In the genomic region with DNA sequence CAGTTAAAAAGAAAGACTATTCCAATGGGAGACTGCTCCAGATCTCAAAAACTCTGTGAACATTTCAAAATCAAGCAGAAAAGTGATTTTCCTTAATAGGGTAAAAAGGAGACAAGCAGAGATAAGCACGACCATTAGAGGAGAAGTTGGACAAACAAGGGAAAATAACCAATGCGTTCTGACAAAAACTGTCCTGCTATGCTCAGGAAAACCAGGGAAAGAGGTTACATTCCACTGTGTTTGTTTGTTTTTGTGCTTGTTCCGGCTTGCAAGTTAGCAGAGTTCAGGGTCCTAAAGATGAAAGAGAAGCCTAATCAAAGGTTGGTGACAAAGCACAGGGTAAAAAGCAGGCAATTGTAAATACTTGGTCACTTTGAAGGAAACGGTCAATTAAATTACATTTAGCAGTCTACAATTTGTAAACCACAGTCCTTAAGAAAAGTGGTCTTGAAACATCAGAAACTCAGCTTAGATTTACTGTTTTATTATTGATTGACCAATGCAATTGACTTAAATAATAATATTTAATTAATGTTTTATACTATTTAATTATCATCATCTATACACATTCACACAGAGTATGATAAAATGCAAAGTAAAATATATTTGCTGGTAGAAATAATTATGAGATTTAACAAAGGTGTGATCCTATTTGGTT, we compare ENCODE assay signal across 1 cellular context.
TF ChIP-seq lines count a peak whose summit lies in the region.

No MANE protein-coding gene starts in this region.

TF ChIP-seq in HepG2, 621 proteins besides CTCF, POLR2A, EP300 and RAD21 (continued from another document and continues in another):
- TF ChIP-seq ZHX1 (CRISPR knock-in tag; IDR thresholded peaks at IDR 0.05; ENCODE audit: low read depth) (no peak), ZNF878 (CRISPR knock-in tag; IDR thresholded peaks at IDR 0.05) (no peak), HES4 (CRISPR knock-in tag; IDR thresholded peaks at IDR 0.05; ENCODE audit: borderline replicate concordance) (no peak), TSC22D2 (CRISPR knock-in tag; IDR thresholded peaks at IDR 0.05; ENCODE audit: borderline replicate concordance) (no peak), MYPOP (CRISPR knock-in tag; IDR thresholded peaks at IDR 0.05) (no peak), ZNF614 (CRISPR knock-in tag; IDR thresholded peaks at IDR 0.05; ENCODE audit: borderline replicate concordance) (no peak), HOXA9 (CRISPR knock-in tag; IDR thresholded peaks at IDR 0.05; ENCODE audit: borderline replicate concordance) (no peak), TBP (CRISPR knock-in tag; IDR thresholded peaks at IDR 0.05) (no peak), ZNF570 (CRISPR knock-in tag; IDR thresholded peaks at IDR 0.05; ENCODE audit: borderline replicate concordance) (no peak), ZNF329 (CRISPR knock-in tag; IDR thresholded peaks at IDR 0.05; ENCODE audit: low read depth) (no peak), ZNF382 (CRISPR knock-in tag; IDR thresholded peaks at IDR 0.05; ENCODE audit: borderline replicate concordance) (no peak), ZBTB34 (CRISPR knock-in tag; IDR thresholded peaks at IDR 0.05) (no peak), RELA (CRISPR knock-in tag; IDR thresholded peaks at IDR 0.05) (no peak), ZNF17 (CRISPR knock-in tag; IDR thresholded peaks at IDR 0.05) (no peak), ATF7-NPFF (CRISPR knock-in tag; IDR thresholded peaks at IDR 0.05; ENCODE audit: low read depth) (no peak), ZNF672 (CRISPR knock-in tag; IDR thresholded peaks at IDR 0.05) (no peak), NFKB2 (CRISPR knock-in tag; IDR thresholded peaks at IDR 0.05; ENCODE audit: borderline replicate concordance) (no peak), ZNF550 (CRISPR knock-in tag; IDR thresholded peaks at IDR 0.05; ENCODE audit: borderline replicate concordance) (no peak), GFI1 (CRISPR knock-in tag; IDR thresholded peaks at IDR 0.05; ENCODE audit: borderline replicate concordance) (peak; percentile 64; the same call in 1 of the 2 replicates), GABPA (IDR thresholded peaks at IDR 0.05; ENCODE audit: low read depth, low read length) (no peak), GABPA (CRISPR knock-in tag; IDR thresholded peaks at IDR 0.05; ENCODE audit: low read depth) (peak; percentile 34; the same call in 1 of the 2 replicates), HIVEP1 (CRISPR knock-in tag; IDR thresholded peaks at IDR 0.05) (no peak), E2F5 (CRISPR knock-in tag; conservative IDR thresholded peaks at IDR 0.05) (no peak), SMAD9 (CRISPR knock-in tag; IDR thresholded peaks at IDR 0.05) (no peak), ARID2 (CRISPR knock-in tag; IDR thresholded peaks at IDR 0.05; ENCODE audit: borderline replicate concordance) (no peak), ZNF547 (CRISPR knock-in tag; IDR thresholded peaks at IDR 0.05) (no peak), MXI1 (IDR thresholded peaks at IDR 0.05; ENCODE audit: borderline replicate concordance, low read depth, low read length) (no peak), ZNF773 (CRISPR knock-in tag; IDR thresholded peaks at IDR 0.05; ENCODE audit: borderline replicate concordance) (no peak), AHR (CRISPR knock-in tag; IDR thresholded peaks at IDR 0.05) (no peak)
- TF ChIP-seq, protein P1, sequence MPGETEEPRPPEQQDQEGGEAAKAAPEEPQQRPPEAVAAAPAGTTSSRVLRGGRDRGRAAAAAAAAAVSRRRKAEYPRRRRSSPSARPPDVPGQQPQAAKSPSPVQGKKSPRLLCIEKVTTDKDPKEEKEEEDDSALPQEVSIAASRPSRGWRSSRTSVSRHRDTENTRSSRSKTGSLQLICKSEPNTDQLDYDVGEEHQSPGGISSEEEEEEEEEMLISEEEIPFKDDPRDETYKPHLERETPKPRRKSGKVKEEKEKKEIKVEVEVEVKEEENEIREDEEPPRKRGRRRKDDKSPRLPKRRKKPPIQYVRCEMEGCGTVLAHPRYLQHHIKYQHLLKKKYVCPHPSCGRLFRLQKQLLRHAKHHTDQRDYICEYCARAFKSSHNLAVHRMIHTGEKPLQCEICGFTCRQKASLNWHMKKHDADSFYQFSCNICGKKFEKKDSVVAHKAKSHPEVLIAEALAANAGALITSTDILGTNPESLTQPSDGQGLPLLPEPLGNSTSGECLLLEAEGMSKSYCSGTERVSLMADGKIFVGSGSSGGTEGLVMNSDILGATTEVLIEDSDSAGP (CRISPR knock-in tag; IDR thresholded peaks at IDR 0.05; ENCODE audit: borderline replicate concordance) = no peak
- TF ChIP-seq, protein P2, sequence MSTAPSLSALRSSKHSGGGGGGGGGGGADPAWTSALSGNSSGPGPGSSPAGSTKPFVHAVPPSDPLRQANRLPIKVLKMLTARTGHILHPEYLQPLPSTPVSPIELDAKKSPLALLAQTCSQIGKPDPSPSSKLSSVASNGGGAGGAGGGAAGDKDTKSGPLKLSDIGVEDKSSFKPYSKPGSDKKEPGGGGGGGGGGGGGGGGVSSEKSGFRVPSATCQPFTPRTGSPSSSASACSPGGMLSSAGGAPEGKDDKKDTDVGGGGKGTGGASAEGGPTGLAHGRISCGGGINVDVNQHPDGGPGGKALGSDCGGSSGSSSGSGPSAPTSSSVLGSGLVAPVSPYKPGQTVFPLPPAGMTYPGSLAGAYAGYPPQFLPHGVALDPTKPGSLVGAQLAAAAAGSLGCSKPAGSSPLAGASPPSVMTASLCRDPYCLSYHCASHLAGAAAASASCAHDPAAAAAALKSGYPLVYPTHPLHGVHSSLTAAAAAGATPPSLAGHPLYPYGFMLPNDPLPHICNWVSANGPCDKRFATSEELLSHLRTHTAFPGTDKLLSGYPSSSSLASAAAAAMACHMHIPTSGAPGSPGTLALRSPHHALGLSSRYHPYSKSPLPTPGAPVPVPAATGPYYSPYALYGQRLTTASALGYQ (CRISPR knock-in tag; IDR thresholded peaks at IDR 0.05) = peak; percentile 89; the same call in 1 of the 2 replicates
- TF ChIP-seq, protein P3, sequence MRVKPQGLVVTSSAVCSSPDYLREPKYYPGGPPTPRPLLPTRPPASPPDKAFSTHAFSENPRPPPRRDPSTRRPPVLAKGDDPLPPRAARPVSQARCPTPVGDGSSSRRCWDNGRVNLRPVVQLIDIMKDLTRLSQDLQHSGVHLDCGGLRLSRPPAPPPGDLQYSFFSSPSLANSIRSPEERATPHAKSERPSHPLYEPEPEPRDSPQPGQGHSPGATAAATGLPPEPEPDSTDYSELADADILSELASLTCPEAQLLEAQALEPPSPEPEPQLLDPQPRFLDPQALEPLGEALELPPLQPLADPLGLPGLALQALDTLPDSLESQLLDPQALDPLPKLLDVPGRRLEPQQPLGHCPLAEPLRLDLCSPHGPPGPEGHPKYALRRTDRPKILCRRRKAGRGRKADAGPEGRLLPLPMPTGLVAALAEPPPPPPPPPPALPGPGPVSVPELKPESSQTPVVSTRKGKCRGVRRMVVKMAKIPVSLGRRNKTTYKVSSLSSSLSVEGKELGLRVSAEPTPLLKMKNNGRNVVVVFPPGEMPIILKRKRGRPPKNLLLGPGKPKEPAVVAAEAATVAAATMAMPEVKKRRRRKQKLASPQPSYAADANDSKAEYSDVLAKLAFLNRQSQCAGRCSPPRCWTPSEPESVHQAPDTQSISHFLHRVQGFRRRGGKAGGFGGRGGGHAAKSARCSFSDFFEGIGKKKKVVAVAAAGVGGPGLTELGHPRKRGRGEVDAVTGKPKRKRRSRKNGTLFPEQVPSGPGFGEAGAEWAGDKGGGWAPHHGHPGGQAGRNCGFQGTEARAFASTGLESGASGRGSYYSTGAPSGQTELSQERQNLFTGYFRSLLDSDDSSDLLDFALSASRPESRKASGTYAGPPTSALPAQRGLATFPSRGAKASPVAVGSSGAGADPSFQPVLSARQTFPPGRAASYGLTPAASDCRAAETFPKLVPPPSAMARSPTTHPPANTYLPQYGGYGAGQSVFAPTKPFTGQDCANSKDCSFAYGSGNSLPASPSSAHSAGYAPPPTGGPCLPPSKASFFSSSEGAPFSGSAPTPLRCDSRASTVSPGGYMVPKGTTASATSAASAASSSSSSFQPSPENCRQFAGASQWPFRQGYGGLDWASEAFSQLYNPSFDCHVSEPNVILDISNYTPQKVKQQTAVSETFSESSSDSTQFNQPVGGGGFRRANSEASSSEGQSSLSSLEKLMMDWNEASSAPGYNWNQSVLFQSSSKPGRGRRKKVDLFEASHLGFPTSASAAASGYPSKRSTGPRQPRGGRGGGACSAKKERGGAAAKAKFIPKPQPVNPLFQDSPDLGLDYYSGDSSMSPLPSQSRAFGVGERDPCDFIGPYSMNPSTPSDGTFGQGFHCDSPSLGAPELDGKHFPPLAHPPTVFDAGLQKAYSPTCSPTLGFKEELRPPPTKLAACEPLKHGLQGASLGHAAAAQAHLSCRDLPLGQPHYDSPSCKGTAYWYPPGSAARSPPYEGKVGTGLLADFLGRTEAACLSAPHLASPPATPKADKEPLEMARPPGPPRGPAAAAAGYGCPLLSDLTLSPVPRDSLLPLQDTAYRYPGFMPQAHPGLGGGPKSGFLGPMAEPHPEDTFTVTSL (CRISPR knock-in tag; IDR thresholded peaks at IDR 0.05; ENCODE audit: borderline replicate concordance) = peak; percentile 98
- TF ChIP-seq, protein P4, sequence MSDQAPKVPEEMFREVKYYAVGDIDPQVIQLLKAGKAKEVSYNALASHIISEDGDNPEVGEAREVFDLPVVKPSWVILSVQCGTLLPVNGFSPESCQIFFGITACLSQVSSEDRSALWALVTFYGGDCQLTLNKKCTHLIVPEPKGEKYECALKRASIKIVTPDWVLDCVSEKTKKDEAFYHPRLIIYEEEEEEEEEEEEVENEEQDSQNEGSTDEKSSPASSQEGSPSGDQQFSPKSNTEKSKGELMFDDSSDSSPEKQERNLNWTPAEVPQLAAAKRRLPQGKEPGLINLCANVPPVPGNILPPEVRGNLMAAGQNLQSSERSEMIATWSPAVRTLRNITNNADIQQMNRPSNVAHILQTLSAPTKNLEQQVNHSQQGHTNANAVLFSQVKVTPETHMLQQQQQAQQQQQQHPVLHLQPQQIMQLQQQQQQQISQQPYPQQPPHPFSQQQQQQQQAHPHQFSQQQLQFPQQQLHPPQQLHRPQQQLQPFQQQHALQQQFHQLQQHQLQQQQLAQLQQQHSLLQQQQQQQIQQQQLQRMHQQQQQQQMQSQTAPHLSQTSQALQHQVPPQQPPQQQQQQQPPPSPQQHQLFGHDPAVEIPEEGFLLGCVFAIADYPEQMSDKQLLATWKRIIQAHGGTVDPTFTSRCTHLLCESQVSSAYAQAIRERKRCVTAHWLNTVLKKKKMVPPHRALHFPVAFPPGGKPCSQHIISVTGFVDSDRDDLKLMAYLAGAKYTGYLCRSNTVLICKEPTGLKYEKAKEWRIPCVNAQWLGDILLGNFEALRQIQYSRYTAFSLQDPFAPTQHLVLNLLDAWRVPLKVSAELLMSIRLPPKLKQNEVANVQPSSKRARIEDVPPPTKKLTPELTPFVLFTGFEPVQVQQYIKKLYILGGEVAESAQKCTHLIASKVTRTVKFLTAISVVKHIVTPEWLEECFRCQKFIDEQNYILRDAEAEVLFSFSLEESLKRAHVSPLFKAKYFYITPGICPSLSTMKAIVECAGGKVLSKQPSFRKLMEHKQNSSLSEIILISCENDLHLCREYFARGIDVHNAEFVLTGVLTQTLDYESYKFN (CRISPR knock-in tag; conservative IDR thresholded peaks at IDR 0.05) = peak; percentile 94
- TF ChIP-seq, protein P5, sequence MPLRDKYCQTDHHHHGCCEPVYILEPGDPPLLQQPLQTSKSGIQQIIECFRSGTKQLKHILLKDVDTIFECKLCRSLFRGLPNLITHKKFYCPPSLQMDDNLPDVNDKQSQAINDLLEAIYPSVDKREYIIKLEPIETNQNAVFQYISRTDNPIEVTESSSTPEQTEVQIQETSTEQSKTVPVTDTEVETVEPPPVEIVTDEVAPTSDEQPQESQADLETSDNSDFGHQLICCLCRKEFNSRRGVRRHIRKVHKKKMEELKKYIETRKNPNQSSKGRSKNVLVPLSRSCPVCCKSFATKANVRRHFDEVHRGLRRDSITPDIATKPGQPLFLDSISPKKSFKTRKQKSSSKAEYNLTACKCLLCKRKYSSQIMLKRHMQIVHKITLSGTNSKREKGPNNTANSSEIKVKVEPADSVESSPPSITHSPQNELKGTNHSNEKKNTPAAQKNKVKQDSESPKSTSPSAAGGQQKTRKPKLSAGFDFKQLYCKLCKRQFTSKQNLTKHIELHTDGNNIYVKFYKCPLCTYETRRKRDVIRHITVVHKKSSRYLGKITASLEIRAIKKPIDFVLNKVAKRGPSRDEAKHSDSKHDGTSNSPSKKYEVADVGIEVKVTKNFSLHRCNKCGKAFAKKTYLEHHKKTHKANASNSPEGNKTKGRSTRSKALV (CRISPR knock-in tag; IDR thresholded peaks at IDR 0.05) = no peak
